ENCODE assay signal across 11 cellular contexts in the genomic region with DNA sequence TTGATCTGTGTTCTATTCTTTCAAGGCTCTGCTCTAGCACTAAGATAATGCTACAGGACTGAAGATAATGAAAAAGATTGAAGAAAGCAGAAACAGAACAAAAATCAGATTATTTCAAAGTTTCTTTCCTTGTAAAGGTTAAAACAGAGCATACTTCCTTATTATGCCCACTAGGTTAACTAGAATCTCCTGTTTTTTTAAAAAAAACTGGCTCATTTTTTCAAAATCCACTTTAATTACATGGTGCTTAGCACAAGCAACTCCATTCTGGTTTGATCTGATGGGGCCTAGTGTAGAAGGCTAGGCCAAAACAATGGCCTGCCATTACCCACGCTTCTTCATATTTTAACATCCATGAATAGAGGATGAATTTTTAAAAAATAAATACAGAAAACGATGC. TPM values are rescaled to one million over a fixed set of nuclear protein-coding genes. Genes with fewer than 3 reads are reported as not detected.
A peak's percentile ranks its signal among the peaks of the same experiment; 100 is the strongest.
DNase-seq lines count a peak whose midpoint lies in the region; ATAC-seq, FAIRE-seq and TF ChIP-seq lines count a peak whose summit lies in the region.
"Had no signal": no experiment of that assay in that cellular context is flagged by ENCODE, and none has a peak within 500 bp of the region (broad histone marks: within the 10 kb centered on the region; RNA-seq: fewer than 3 reads in every experiment).

No MANE protein-coding gene starts in this region.

- POLR2A ChIA-PET in activated CD4-positive, alpha-beta memory T cell treated with anti-CD3 and anti-CD28 coated beads for 36 hours (lab: Charles Lee), result interaction anchor here (1.3 kb wide), 1 partner anchor 15 kb away, joined by 4 read pairs; no protein-coding TSS in a partner anchor

- H3K27me3 Mint-ChIP-seq in stimulated activated naive CD8-positive, alpha-beta T cell treated with anti-CD3 and anti-CD28 coated beads, Interleukin-15, Interleukin-2, amounts not matched to agents 100 ng/mL and 50 ng/mL, for 24 hours, result no peaks in the 10 kb centered on the region
- H3K27me3 Mint-ChIP-seq in activated CD4-positive, alpha-beta memory T cell treated with anti-CD3 and anti-CD28 coated beads for 36 hours, result no peaks in the 10 kb centered on the region
- H3K27me3 Mint-ChIP-seq in CD14-positive monocyte (ENCODE audit: low read depth in 3 of 3), result no peaks in the 10 kb centered on the region

- no peaks in the 10 kb centered on the region for H3K9me3 ChIP-seq in kidney (ENCODE audit: control insufficient read depth in 1 of 2, low read length in 2 of 2)
- H3K9me3 ChIP-seq: SJSA1 had no signal

- intact Hi-C loops in activated CD4-positive, alpha-beta memory T cell treated with anti-CD3 and anti-CD28 coated beads for 36 hours (cut with micrococcal nuclease), result loop anchor here (5.0 kb wide), 1 partner anchor 545 kb away; the partner anchor contains the start of gene TMPRSS11B
- intact Hi-C loops in kidney (cut with DNase I), result no loop called here
- intact Hi-C loops in CD14-positive monocyte (cut with micrococcal nuclease), result no loop called here

- no peaks in the 10 kb centered on the region for H3K36me3 ChIP-seq in kidney (ENCODE audit: control insufficient read depth in 1 of 2, insufficient read depth in 2 of 2, low read length in 2 of 2)

- H3K4me1 ChIP-seq in kidney (ENCODE audit: control insufficient read depth in 1 of 2, insufficient read depth in 1 of 2, low read depth in 1 of 2, low read length in 2 of 2), result peaks cover 0 to 4% of the 10 kb centered on the region in 2 donors

- peaks cover 17% of the 10 kb centered on the region for H3K9me3 Mint-ChIP-seq in stimulated activated naive CD8-positive, alpha-beta T cell treated with anti-CD3 and anti-CD28 coated beads, Interleukin-15, Interleukin-2, amounts not matched to agents 100 ng/mL and 50 ng/mL, for 24 hours
- peaks cover 10% of the 10 kb centered on the region for H3K9me3 Mint-ChIP-seq in activated CD4-positive, alpha-beta memory T cell treated with anti-CD3 and anti-CD28 coated beads for 36 hours
- peaks cover 0 to 12% (median 9%) of the 10 kb centered on the region in 7 donors for H3K9me3 Mint-ChIP-seq in CD14-positive monocyte

- peaks cover 53% of the 10 kb centered on the region for H3K36me3 Mint-ChIP-seq in stimulated activated naive CD8-positive, alpha-beta T cell treated with anti-CD3 and anti-CD28 coated beads, Interleukin-15, Interleukin-2, amounts not matched to agents 100 ng/mL and 50 ng/mL, for 24 hours (ENCODE audit: low read depth)
- peaks cover 26% of the 10 kb centered on the region for H3K36me3 Mint-ChIP-seq in activated CD4-positive, alpha-beta memory T cell treated with anti-CD3 and anti-CD28 coated beads for 36 hours
- H3K36me3 Mint-ChIP-seq in CD14-positive monocyte, result peaks cover 7 to 17% of the 10 kb centered on the region in 2 donors

- no peak for DNase-seq in stimulated activated naive CD8-positive, alpha-beta T cell treated with anti-CD3 and anti-CD28 coated beads, Interleukin-15, Interleukin-2, amounts not matched to agents 100 U/mL and 50 U/mL, for 24 hours
- DNase-seq in activated CD4-positive, alpha-beta memory T cell treated with anti-CD3 and anti-CD28 coated beads for 36 hours, result no peak
- DNase-seq in kidney (no peak), CD14-positive monocyte (ENCODE audit: low spot score) (no peak), AG20443 (ENCODE audit: low spot score) (no peak), omental fat pad (ENCODE audit: low spot score) (no peak)
- DNase-seq: DMS79 treated with DMSO at 0.1 percent for 48 hours had no signal

- TF ChIP-seq CTCF in kidney (IDR thresholded peaks at IDR 0.05; ENCODE audit: borderline replicate concordance, extremely low read depth, insufficient read depth) (no peak), CD14-positive monocyte (IDR thresholded peaks at IDR 0.05) (no peak), omental fat pad (IDR thresholded peaks at IDR 0.05) (no peak)

- no peak overlapping the region for H3K27ac ChIP-seq in kidney (ENCODE audit: low read depth in 2 of 2, low read length in 2 of 2)

- no peak for FAIRE-seq in kidney (lab: Jason Lieb, UNC)

- no peak overlapping the region for H3K9ac ChIP-seq in kidney (ENCODE audit: low read length in 2 of 2)

- no peak overlapping the region for H3K27ac Mint-ChIP-seq in stimulated activated naive CD8-positive, alpha-beta T cell treated with anti-CD3 and anti-CD28 coated beads, Interleukin-15, Interleukin-2, amounts not matched to agents 100 ng/mL and 50 ng/mL, for 24 hours
- no peak overlapping the region for H3K27ac Mint-ChIP-seq in activated CD4-positive, alpha-beta memory T cell treated with anti-CD3 and anti-CD28 coated beads for 36 hours
- H3K27ac Mint-ChIP-seq in CD14-positive monocyte, result no peak overlapping the region

- peaks cover 70% of the 10 kb centered on the region for H3K4me1 Mint-ChIP-seq in stimulated activated naive CD8-positive, alpha-beta T cell treated with anti-CD3 and anti-CD28 coated beads, Interleukin-15, Interleukin-2, amounts not matched to agents 100 ng/mL and 50 ng/mL, for 24 hours (ENCODE audit: low read depth)
- H3K4me1 Mint-ChIP-seq in activated CD4-positive, alpha-beta memory T cell treated with anti-CD3 and anti-CD28 coated beads for 36 hours (ENCODE audit: low read depth), result peaks cover 61% of the 10 kb centered on the region
- peaks cover 24% of the 10 kb centered on the region for H3K4me1 Mint-ChIP-seq in CD14-positive monocyte

- peak overlapping the region; percentile 90 to 92 for H3K4me3 ChIP-seq in kidney (ENCODE audit: low read length in 2 of 2)

- peak overlapping the region; percentile 94 for H3K4me3 Mint-ChIP-seq in stimulated activated naive CD8-positive, alpha-beta T cell treated with anti-CD3 and anti-CD28 coated beads, Interleukin-15, Interleukin-2, amounts not matched to agents 100 ng/mL and 50 ng/mL, for 24 hours
- peak overlapping the region; percentile 92 for H3K4me3 Mint-ChIP-seq in activated CD4-positive, alpha-beta memory T cell treated with anti-CD3 and anti-CD28 coated beads for 36 hours
- H3K4me3 Mint-ChIP-seq in CD14-positive monocyte, result no peak overlapping the region

- CTCF ChIA-PET in activated CD4-positive, alpha-beta memory T cell treated with anti-CD3 and anti-CD28 coated beads for 36 hours (lab: Charles Lee), result interaction anchor here (1.5 to 2.2 kb wide), 3 partner anchors 15 to 45 kb away, joined by 5 to 8 read pairs (median 5); no protein-coding TSS in a partner anchor

- ATAC-seq in stimulated activated naive CD8-positive, alpha-beta T cell treated with anti-CD3 and anti-CD28 coated beads, Interleukin-15, Interleukin-2, amounts not matched to agents 100 U/mL and 50 U/mL, for 24 hours, result no peak
- ATAC-seq in HG03460 (IDR thresholded peaks at IDR 0.05; ENCODE audit: unreplicated experiment) (no peak), omental fat pad (ENCODE audit: low FRiP score) (no peak)

RNA-seq across cellular contexts. Expression of gene UBA6, which starts 1.2 kb away (rescaled TPM):
- total RNA-seq in activated CD4-positive, alpha-beta memory T cell treated with anti-CD3 and anti-CD28 coated beads for 36 hours, result 100 to 1,000 TPM; 107 to 112 TPM
- total RNA-seq in kidney (45.8 TPM), omental fat pad (10 to 100 TPM; 49.2 to 82.6 (median 77.5) TPM)
- polyA plus RNA-seq in kidney (ENCODE audit: insufficient read depth, low read depth, low replicate concordance) (5.2 TPM), CD14-positive monocyte (10 to 100 TPM in 1 of 2 donors, 1 to 10 TPM in 1; 8.4 to 21.0 TPM)

RNA-seq across cellular contexts. Expression of gene GNRHR, which starts 52.0 kb away (rescaled TPM):
- total RNA-seq in activated CD4-positive, alpha-beta memory T cell treated with anti-CD3 and anti-CD28 coated beads for 36 hours, result not detected
- total RNA-seq in kidney, result not detected
- not detected for polyA plus RNA-seq in kidney (ENCODE audit: insufficient read depth, low read depth, low replicate concordance)
- not detected for polyA plus RNA-seq in CD14-positive monocyte
- not detected for total RNA-seq in omental fat pad
- total RNA-seq: SJSA1 had no signal
- polyA plus RNA-seq: adipose tissue had no signal

Comparison
In these comparisons a context has a peak if more than half of its experiments do, and no peak if none do; other contexts are left out.
1. H3K4me3 Mint-ChIP-seq: peak in stimulated activated naive CD8-positive, alpha-beta T cell treated with anti-CD3 and anti-CD28 coated beads, Interleukin-15, Interleukin-2, amounts not matched to agents 100 ng/mL and 50 ng/mL, for 24 hours (single experiment) and activated CD4-positive, alpha-beta memory T cell treated with anti-CD3 and anti-CD28 coated beads for 36 hours (single experiment); none in CD14-positive monocyte (0 of 2).